Comparison of ENCODE assay signal across 26 cellular contexts in the genomic region with DNA sequence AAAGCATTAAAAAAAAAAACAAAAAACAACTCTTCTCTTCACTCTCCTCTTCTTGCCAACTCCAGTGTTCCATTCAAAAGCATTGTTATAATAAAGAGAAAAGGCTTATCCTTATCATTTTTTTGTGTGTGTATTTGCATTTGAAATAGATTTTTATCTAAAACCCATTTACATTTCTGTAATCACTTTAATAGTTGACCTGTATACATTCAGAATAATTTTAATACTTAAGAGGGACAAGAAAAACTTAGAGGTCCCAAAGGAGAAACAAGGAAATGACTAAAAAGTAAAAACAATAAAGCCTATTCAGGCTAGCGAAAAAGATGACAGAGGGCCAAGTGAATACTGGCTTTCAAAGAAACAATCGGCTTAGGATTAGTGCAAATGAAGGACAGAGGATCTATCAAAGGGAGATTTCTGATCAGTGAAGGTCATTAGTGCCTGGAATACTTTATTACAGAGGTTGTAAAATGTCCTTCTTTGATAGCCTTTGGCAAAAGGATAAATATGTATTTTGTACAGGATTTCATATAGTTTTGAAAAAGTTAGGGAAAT.
A peak's percentile ranks its signal among the peaks of the same experiment; 100 is the strongest.
DNase-seq lines count a peak whose midpoint lies in the region.
"Had no signal": no experiment of that assay in that cellular context is flagged by ENCODE, and none has a peak within 500 bp of the region (broad histone marks: within the 10 kb centered on the region; RNA-seq: fewer than 3 reads in every experiment).

No MANE protein-coding gene starts in this region.

- H3K79me1 ChIP-seq in neuronal stem cell (ENCODE audit: low read depth, low read length) = no peaks in the 10 kb centered on the region

- H2BK5ac ChIP-seq in neuronal stem cell (ENCODE audit: low read length) = no peak overlapping the region

- no peak overlapping the region for H2AK5ac ChIP-seq in neuronal stem cell (ENCODE audit: low read depth, low read length)

- H3K27ac ChIP-seq in neuronal stem cell (replicated peaks; ENCODE audit: low read length) = no peak overlapping the region
- H3K27ac ChIP-seq: HL-60, KMS-11 had no signal

- H2BK12ac ChIP-seq in neuronal stem cell (ENCODE audit: low read length) = no peak overlapping the region

- DNase-seq in COLO829 (ENCODE audit: low spot score) (peak; percentile 38), NCI-H82 treated with DMSO at 0.1 percent for 48 hours (lab: John Stamatoyannopoulos, UW; ENCODE audit: unreplicated experiment) (peak; percentile 86), dermis blood vessel endothelial cell (peak; percentile 45), medulla oblongata (ENCODE audit: extremely low spot score) (peak; percentile 11), DMS79 (lab: John Stamatoyannopoulos, UW) (no peak), dedifferentiated amniotic fluid mesenchymal stem cell (ENCODE audit: extremely low spot score) (no peak), neuronal stem cell (ENCODE audit: low spot score) (no peak)
- DNase-seq in activated CD4-positive, CD25-positive, alpha-beta regulatory T cell treated with anti-CD3 and anti-CD28 coated beads, Interleukin-2, amount 50 U/mL, for 72 hours = no peak
- DNase-seq: 8988T; AML-193; C1 segment of cervical spinal cord; CD8-positive, alpha-beta memory T cell; DMS53; EL; GF-D8; HFFc6; IMR-90; NCI-H1092 treated with DMSO at 0.1 percent for 48 hours; NCI-H1436 treated with DMSO at 0.1 percent for 48 hours; NCI-H2029; NCI-H2227 treated with DMSO at 0.1 percent for 48 hours; NCI-H510A; NK-92 treated with Interleukin-12 subunit alpha and Interleukin-12 subunit beta, amount 100 ng/mL, for 24 hours; SIG-M5 had no signal

- no peak overlapping the region for H3K14ac ChIP-seq in neuronal stem cell (ENCODE audit: low read length)

- H3K18ac ChIP-seq in neuronal stem cell (ENCODE audit: low read length) = no peak overlapping the region

- no peak overlapping the region for H3K23ac ChIP-seq in neuronal stem cell (ENCODE audit: low read depth, low read length, poor library complexity)

- peaks cover 0 to 2% of the 10 kb centered on the region in 2 donors for H3K9me3 ChIP-seq in neuronal stem cell (replicated peaks in 1 of 2; ENCODE audit: control insufficient read depth in 2 of 2, insufficient read depth in 1 of 2, low read depth in 1 of 2, low read length in 2 of 2)

- H4K91ac ChIP-seq in neuronal stem cell (ENCODE audit: low read depth, low read length, poor library complexity) = no peak overlapping the region

- no peak overlapping the region for H3K4ac ChIP-seq in neuronal stem cell (ENCODE audit: low read length)

- no CpG with 5 or more reads among the region's 2 CpGs for WGBS in neuronal stem cell (ENCODE audit: extremely low coverage in 2 of 2, insufficient read length in 2 of 2, insufficient replicate concordance in 1 of 2), 2 donors

- no peaks in the 10 kb centered on the region for H3K36me3 ChIP-seq in neuronal stem cell (replicated peaks in 1 of 2; ENCODE audit: control insufficient read depth in 2 of 2, insufficient read depth in 2 of 2, low read length in 2 of 2)

- H2BK120ac ChIP-seq in neuronal stem cell (ENCODE audit: low read depth, low read length) = no peak overlapping the region

- H3K4me3 ChIP-seq in neuronal stem cell (ENCODE audit: low read length in 2 of 2) = no peak overlapping the region

- H2BK15ac ChIP-seq in neuronal stem cell (ENCODE audit: low read length) = no peak overlapping the region

- H4K8ac ChIP-seq in neuronal stem cell (ENCODE audit: low read depth, low read length) = no peak overlapping the region

- no peaks in the 10 kb centered on the region for H3K4me1 ChIP-seq in neuronal stem cell (ENCODE audit: control insufficient read depth in 2 of 2, insufficient read depth in 1 of 2, low read depth in 1 of 2, low read length in 2 of 2)

- no peaks in the 10 kb centered on the region for H3K27me3 ChIP-seq in neuronal stem cell (ENCODE audit: control insufficient read depth in 3 of 3, insufficient read depth in 3 of 3, low read depth in 1 of 3, low read length in 3 of 3)

- H2AFZ ChIP-seq in neuronal stem cell (ENCODE audit: low read length) = no peak overlapping the region

- no peak overlapping the region for H3K4me2 ChIP-seq in neuronal stem cell (ENCODE audit: insufficient read depth, low read length, poor library complexity, severe bottlenecking)
- H3K4me2 ChIP-seq: KMS-11 had no signal

- no peak overlapping the region for H3K9ac ChIP-seq in neuronal stem cell (ENCODE audit: low read depth, low read length, poor library complexity)
- H3K9ac ChIP-seq: KMS-11 had no signal

Comparison
In these comparisons a context has a peak if more than half of its experiments do, and no peak if none do; other contexts are left out.
1. DNase-seq: peak in COLO829 (single experiment), NCI-H82 treated with DMSO at 0.1 percent for 48 hours (single experiment), dermis blood vessel endothelial cell (single experiment) and medulla oblongata (single experiment); none in activated CD4-positive, CD25-positive, alpha-beta regulatory T cell treated with anti-CD3 and anti-CD28 coated beads, Interleukin-2, amount 50 U/mL, for 72 hours (single experiment), DMS79 (single experiment), dedifferentiated amniotic fluid mesenchymal stem cell (single experiment) and neuronal stem cell (single experiment).